Comparison of ENCODE assay signal across 8 cellular contexts in the genomic region with DNA sequence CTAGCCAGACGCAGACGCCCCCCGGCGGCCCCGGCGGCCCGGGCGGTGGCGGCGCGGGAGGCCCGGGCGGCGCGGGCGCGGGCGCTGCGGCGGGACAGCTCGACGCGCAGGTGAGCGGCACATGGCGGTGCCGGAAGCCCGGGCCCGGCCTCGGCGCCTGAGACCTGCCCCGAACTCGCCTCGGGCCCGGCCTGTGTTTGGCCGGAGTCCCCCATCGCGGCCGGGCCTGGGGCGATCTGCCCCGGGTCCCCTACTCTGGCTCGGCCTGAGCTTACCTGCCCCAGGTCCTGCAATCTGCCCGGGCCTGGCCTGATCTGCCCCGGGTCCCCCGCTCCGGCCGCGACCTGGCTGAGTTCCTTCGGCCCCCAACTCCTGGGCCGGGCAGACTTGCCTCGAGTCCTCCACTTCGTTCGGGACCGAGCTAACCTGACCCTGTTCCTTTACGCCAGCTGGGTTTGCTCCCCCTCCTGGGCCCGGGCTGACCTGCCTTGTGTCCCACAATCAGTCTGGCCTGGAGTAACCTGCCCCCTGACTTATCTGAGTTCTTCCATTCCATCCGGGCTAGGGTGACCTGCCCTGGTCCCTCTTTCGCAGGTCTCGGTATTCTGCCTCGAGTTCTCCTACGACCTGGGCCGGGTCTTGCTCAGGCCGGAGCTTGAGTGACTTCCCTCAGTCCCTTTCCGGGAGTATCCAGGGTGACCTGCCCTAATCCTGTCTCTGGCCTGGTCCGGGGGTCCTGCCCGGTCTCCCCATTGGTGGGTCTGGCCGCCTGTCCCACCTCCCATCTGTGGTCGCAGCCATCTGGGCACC. TPM values are rescaled to one million over a fixed set of nuclear protein-coding genes. Genes with fewer than 3 reads are reported as not detected.
DNase-seq lines count a peak whose midpoint lies in the region; ATAC-seq, FAIRE-seq and TF ChIP-seq lines count a peak whose summit lies in the region.

No MANE protein-coding gene starts in this region.

- intact Hi-C loops in colonic mucosa (cut with DNase I), result no loop called here
- intact Hi-C loops in lower lobe of right lung (cut with DNase I), result no loop called here

- H3K36me3 ChIP-seq in colonic mucosa, result no peaks in the 10 kb centered on the region
- peaks cover 14% of the 10 kb centered on the region for H3K36me3 ChIP-seq in lower lobe of right lung
- H3K36me3 ChIP-seq in thymus (ENCODE audit: control insufficient read depth, insufficient read depth), result peaks cover 17% of the 10 kb centered on the region

- no peaks in the 10 kb centered on the region for H3K9me3 ChIP-seq in A549
- no peaks in the 10 kb centered on the region for H3K9me3 ChIP-seq in colonic mucosa
- H3K9me3 ChIP-seq in lower lobe of right lung, result no peaks in the 10 kb centered on the region
- H3K9me3 ChIP-seq in thymus (ENCODE audit: control insufficient read depth), result no peaks in the 10 kb centered on the region

- FAIRE-seq in A549 (lab: Jason Lieb, UNC), result no peak

- H3K4me3 ChIP-seq in A549 (peak overlapping the region; percentile 89), colonic mucosa (peak overlapping the region; percentile 90), lower lobe of right lung (peak overlapping the region; percentile 92), thymus (ENCODE audit: low read length) (peak overlapping the region; percentile 57)

- TF ChIP-seq CTCF in A549 (IDR thresholded peaks at IDR 0.05), result no peak
- no peak for TF ChIP-seq CTCF in colonic mucosa (IDR thresholded peaks at IDR 0.05)
- peak; percentile 17 for TF ChIP-seq CTCF in lower lobe of right lung (IDR thresholded peaks at IDR 0.05)

- H3K27me3 ChIP-seq in colonic mucosa, result no peaks in the 10 kb centered on the region
- no peaks in the 10 kb centered on the region for H3K27me3 ChIP-seq in lower lobe of right lung (ENCODE audit: low read depth)
- no peaks in the 10 kb centered on the region for H3K27me3 ChIP-seq in thymus (ENCODE audit: control insufficient read depth, insufficient read depth)

- DNase-seq in A549 (ENCODE audit: low read depth in 1 of 2, low spot score in 1 of 2) (peak; percentile 25 to 32), RPMI8226 (peak; percentile 60), colonic mucosa (peak; percentile 40), lower lobe of right lung (no peak), NCI-H2171 (lab: John Stamatoyannopoulos, UW) (no peak)

- POLR2A ChIA-PET in A549 (lab: Yijun Ruan, JAX), result interaction anchor here (1.2 to 1.6 kb wide), 3 partner anchors 8 to 87 kb away, joined by 3 to 5 read pairs (median 4); a partner anchor contains a TSS

- H3K27ac ChIP-seq in A549 (peak overlapping the region; percentile 94 to 100), colonic mucosa (peak overlapping the region; percentile 86), lower lobe of right lung (peak overlapping the region; percentile 91), thymus (ENCODE audit: low read depth) (peak overlapping the region; percentile 90)

- H3K4me2 ChIP-seq in A549, result peak overlapping the region; percentile 98

- peak overlapping the region; percentile 99 for H3K9ac ChIP-seq in colonic mucosa (ENCODE audit: low read depth in 2 of 2, low read length in 2 of 2)

- H3K4me1 ChIP-seq in A549, result peaks cover 9% of the 10 kb centered on the region
- peaks cover 3% of the 10 kb centered on the region for H3K4me1 ChIP-seq in colonic mucosa
- peaks cover 54% of the 10 kb centered on the region for H3K4me1 ChIP-seq in lower lobe of right lung
- H3K4me1 ChIP-seq in thymus (ENCODE audit: control insufficient read depth, insufficient read depth, low read length), result peaks cover 11% of the 10 kb centered on the region

- WGBS in A549 (ENCODE audit: missing lambda C conversion rate), result 4% methylated on average over 26 of the region's 67 CpGs
- WGBS in thymus, result under 1% methylated on average over 67 of the region's 67 CpGs

- TF ChIP-seq POLR2A in A549 (IDR thresholded peaks at IDR 0.05; ENCODE audit: low read length), result no peak

- CTCF ChIA-PET in A549 (lab: Yijun Ruan, JAX), result interaction anchor here (1.0 to 6.9 kb wide), 7 partner anchors 8 to 243 kb away, joined by 3 to 28 read pairs (median 4); a partner anchor contains a TSS

- TF ChIP-seq RAD21 in A549 (conservative IDR thresholded peaks at IDR 0.05 in 1 of 2, IDR thresholded peaks at IDR 0.05 in 1 of 2), result no peak

- ATAC-seq in A549, result peak; percentile 75 to 82
- ATAC-seq in GM18502 (IDR thresholded peaks at IDR 0.05; ENCODE audit: poor library complexity, unreplicated experiment), result peak; percentile 30
- ATAC-seq in HG02970 (IDR thresholded peaks at IDR 0.05; ENCODE audit: low FRiP score, unreplicated experiment), result peak; percentile 32
- peak; percentile 25 to 48 for ATAC-seq in lower lobe of right lung

- TF ChIP-seq EP300 in A549 (IDR thresholded peaks at IDR 0.05), result no peak

TF ChIP-seq in A549, 52 proteins besides CTCF, POLR2A, EP300 and RAD21:
- TF ChIP-seq, protein P1, sequence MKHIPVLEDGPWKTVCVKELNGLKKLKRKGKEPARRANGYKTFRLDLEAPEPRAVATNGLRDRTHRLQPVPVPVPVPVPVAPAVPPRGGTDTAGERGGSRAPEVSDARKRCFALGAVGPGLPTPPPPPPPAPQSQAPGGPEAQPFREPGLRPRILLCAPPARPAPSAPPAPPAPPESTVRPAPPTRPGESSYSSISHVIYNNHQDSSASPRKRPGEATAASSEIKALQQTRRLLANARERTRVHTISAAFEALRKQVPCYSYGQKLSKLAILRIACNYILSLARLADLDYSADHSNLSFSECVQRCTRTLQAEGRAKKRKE (CRISPR knock-in tag; IDR thresholded peaks at IDR 0.05; ENCODE audit: low read depth), result no peak
- TF ChIP-seq POLR2AphosphoS2 (conservative IDR thresholded peaks at IDR 0.05; ENCODE audit: low read length) (no peak), CHD4 (IDR thresholded peaks at IDR 0.05; ENCODE audit: borderline replicate concordance) (no peak), SREBF2 (IDR thresholded peaks at IDR 0.05) (no peak), MAZ (IDR thresholded peaks at IDR 0.05; ENCODE audit: borderline replicate concordance, low read depth, low read length) (no peak), PHF8 (IDR thresholded peaks at IDR 0.05; ENCODE audit: borderline replicate concordance, low read depth) (no peak), MYC (IDR thresholded peaks at IDR 0.05; ENCODE audit: borderline replicate concordance, low read length) (no peak), NFE2L2 (conservative IDR thresholded peaks at IDR 0.05; ENCODE audit: low read length) (no peak), CEBPB (IDR thresholded peaks at IDR 0.05) (no peak), KDM5A (IDR thresholded peaks at IDR 0.05) (no peak)
- TF ChIP-seq, protein P2, sequence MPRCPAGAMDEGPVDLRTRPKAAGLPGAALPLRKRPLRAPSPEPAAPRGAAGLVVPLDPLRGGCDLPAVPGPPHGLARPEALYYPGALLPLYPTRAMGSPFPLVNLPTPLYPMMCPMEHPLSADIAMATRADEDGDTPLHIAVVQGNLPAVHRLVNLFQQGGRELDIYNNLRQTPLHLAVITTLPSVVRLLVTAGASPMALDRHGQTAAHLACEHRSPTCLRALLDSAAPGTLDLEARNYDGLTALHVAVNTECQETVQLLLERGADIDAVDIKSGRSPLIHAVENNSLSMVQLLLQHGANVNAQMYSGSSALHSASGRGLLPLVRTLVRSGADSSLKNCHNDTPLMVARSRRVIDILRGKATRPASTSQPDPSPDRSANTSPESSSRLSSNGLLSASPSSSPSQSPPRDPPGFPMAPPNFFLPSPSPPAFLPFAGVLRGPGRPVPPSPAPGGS (IDR thresholded peaks at IDR 0.05), result no peak

RNA-seq across cellular contexts. Expression of a gene that starts 0.8 kb away (rescaled TPM):
- polyA plus RNA-seq in A549 (2011; rRNA removed), result 19.2 and 29.6 TPM in 2 replicates
- polyA plus RNA-seq in A549 (2012; cell fraction: cytosol; rRNA removed), result 20.0 and 24.8 TPM in 2 replicates
- 90.7 and 95.7 TPM in 2 replicates for polyA plus RNA-seq in A549 (2012; cell fraction: nucleus; rRNA removed)
- polyA plus RNA-seq in A549 (2017; fragmentation: RNase III; extraction: RNeasy Plus Mini Kit Qiagen cat#74134 plus additional on column Dnase treatment), result 27.9 to 28.6 TPM (median 28.2 TPM) in 3 replicates
- 45.6 and 52.9 TPM in 2 replicates for polyA minus RNA-seq in A549 (2011; rRNA and poly(A)+ RNA removed)
- 100 to 1,000 TPM in 1 of 2 donors, 10 to 100 TPM in 1; 77.5 to 113 TPM for total RNA-seq in colonic mucosa
- 75.8 TPM for total RNA-seq in lower lobe of right lung
- 61.0 TPM for polyA plus RNA-seq in thymus

RNA-seq across cellular contexts. Expression of a gene that starts 41.4 kb away (rescaled TPM):
- not detected in 2 replicates for polyA plus RNA-seq in A549 (2011; rRNA removed)
- polyA plus RNA-seq in A549 (2012; cell fraction: cytosol; rRNA removed), result 0.03 TPM in 1 of 2 replicates, not detected in the other
- polyA plus RNA-seq in A549 (2012; cell fraction: nucleus; rRNA removed), result 0.10 TPM in 1 of 2 replicates, not detected in the other
- not detected in 3 replicates for polyA plus RNA-seq in A549 (2017; fragmentation: RNase III; extraction: RNeasy Plus Mini Kit Qiagen cat#74134 plus additional on column Dnase treatment)
- polyA minus RNA-seq in A549 (2011; rRNA and poly(A)+ RNA removed), result not detected in 2 replicates
- under 1 TPM in 1 of 2 donors, not detected in 1; 0.13 TPM for total RNA-seq in colonic mucosa
- 2.3 TPM for total RNA-seq in lower lobe of right lung
- polyA plus RNA-seq in thymus, result 1.5 TPM

Comparison
In these comparisons a context has a peak if more than half of its experiments do, and no peak if none do; other contexts are left out.
1. DNase-seq: peak in A549 (2 of 2), RPMI8226 (single experiment) and colonic mucosa (single experiment); none in lower lobe of right lung (single experiment) and NCI-H2171 (single experiment).
2. Peak in every context shown above with its lines, with median percentiles within 50 percentile points of each other: ATAC-seq, H3K27ac ChIP-seq and H3K4me3 ChIP-seq.